In the genomic region with DNA sequence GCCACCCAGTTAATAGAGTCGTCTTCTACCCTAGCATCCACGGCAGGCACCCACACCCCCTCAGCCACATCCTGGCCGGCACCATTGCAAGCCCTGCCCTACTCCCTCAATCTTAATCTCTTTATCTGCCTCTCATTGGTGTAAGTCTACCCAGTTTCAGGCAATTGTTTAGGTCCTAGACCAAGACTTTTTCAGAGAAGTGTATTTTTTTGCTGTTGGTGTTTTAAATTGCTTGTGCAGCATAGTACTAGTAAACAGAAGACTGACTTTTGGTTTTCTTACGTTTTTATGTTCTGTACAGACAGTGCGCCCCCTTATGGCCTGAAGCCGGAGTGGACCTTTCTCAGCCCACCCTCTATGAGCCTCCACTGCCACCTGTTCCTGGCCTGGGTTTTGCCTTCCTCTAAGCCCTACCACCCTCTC, we compare ENCODE assay signal across 8 cellular contexts.
DNase-seq lines count a peak whose midpoint lies in the region; ATAC-seq and TF ChIP-seq lines count a peak whose summit lies in the region.

No MANE protein-coding gene starts in this region.

- no peaks in the 10 kb centered on the region for H3K36me3 Mint-ChIP-seq in nephron progenitor cell (ENCODE audit: low read depth)

- peak; percentile 75 to 83 for DNase-seq in Kasumi-1 (lab: John Stamatoyannopoulos, UW)
- DNase-seq in activated CD4-positive, CD25-positive, alpha-beta regulatory T cell treated with anti-CD3 and anti-CD28 coated beads, Interleukin-2, amount 50 U/mL, for 16 hours (ENCODE audit: low read depth, low spot score), result peak; percentile 52
- peak; percentile 41 for DNase-seq in choroid plexus epithelial cell (ENCODE audit: low read depth)
- DNase-seq in nephron progenitor cell, result peak; percentile 45
- DNase-seq in retina, result no peak
- no peak for DNase-seq in T1000 (lab: John Stamatoyannopoulos, UW)

- H3K9me3 Mint-ChIP-seq in nephron progenitor cell, result no peaks in the 10 kb centered on the region

- no peak overlapping the region for H3K27ac Mint-ChIP-seq in nephron progenitor cell

- H3K4me1 Mint-ChIP-seq in nephron progenitor cell, result peaks cover 10% of the 10 kb centered on the region

- H3K4me3 Mint-ChIP-seq in nephron progenitor cell, result no peak overlapping the region

- H3K4me3 ChIP-seq in GM08714 (ENCODE audit: low read length) (peak overlapping the region; percentile 41; the same call in 1 of the 2 replicates), choroid plexus epithelial cell (ENCODE audit: low read depth, low read length) (no peak overlapping the region)

- H3K27me3 Mint-ChIP-seq in nephron progenitor cell (ENCODE audit: low read depth, poor library complexity), result peaks cover 2% of the 10 kb centered on the region

- TF ChIP-seq CTCF in choroid plexus epithelial cell (conservative IDR thresholded peaks at IDR 0.05; ENCODE audit: low read depth, low read length) (peak; percentile 70), nephron progenitor cell (IDR thresholded peaks at IDR 0.05) (peak; percentile 44)

- peak; percentile 49 for ATAC-seq in GM21786 (IDR thresholded peaks at IDR 0.05; ENCODE audit: unreplicated experiment)

Comparison
In these comparisons a context has a peak if more than half of its experiments do, and no peak if none do; other contexts are left out.
1. DNase-seq: peak in Kasumi-1 (2 of 2), activated CD4-positive, CD25-positive, alpha-beta regulatory T cell treated with anti-CD3 and anti-CD28 coated beads, Interleukin-2, amount 50 U/mL, for 16 hours (single experiment), choroid plexus epithelial cell (single experiment) and nephron progenitor cell (single experiment); none in retina (single experiment) and T1000 (single experiment).